In the genomic region with DNA sequence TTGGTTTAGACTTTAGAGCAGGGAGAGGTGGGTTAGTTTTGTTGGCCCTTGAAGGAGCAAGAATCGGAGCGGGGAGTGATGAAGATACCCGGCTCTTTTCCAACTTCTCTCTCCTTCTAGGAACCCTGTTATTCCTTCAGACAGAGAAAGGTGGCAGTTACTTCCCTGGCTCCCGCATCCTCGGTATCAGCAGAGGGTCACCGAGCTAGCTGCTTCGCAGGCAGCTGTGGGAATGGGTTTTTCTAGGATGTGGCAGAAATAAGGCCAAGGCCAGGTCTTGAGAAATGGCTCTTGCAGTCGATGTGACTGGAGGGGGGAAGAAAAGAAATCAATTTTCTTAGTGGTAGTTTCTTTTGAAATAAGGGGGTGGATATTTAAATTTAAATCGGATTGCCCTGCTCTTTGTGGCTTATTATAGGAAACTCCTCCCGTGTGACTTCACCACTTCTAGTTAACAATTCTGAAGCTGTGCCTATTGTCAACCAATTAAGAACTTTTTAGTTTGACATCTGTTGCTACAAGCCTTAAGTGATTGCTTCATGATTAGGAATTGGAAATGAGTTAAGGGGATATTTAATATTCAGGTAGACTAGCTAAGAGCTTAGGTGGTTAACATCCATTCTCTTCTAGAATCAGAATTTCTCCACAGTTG, we compare ENCODE assay signal across 9 cellular contexts. TPM values are rescaled to one million over a fixed set of nuclear protein-coding genes. Genes with fewer than 3 reads are reported as not detected.
A peak's percentile ranks its signal among the peaks of the same experiment; 100 is the strongest.
DNase-seq lines count a peak whose midpoint lies in the region; ATAC-seq and TF ChIP-seq lines count a peak whose summit lies in the region.
"Had no signal": no experiment of that assay in that cellular context is flagged by ENCODE, and none has a peak within 500 bp of the region (broad histone marks: within the 10 kb centered on the region; RNA-seq: fewer than 3 reads in every experiment).

No MANE protein-coding gene starts in this region.

- ATAC-seq in T-cell (replicated peaks in 1 of 4) (no peak), GM18858 (IDR thresholded peaks at IDR 0.05; ENCODE audit: unreplicated experiment) (no peak), GM21786 (IDR thresholded peaks at IDR 0.05; ENCODE audit: unreplicated experiment) (no peak)

- H3K4me1 Mint-ChIP-seq in H9 (peaks cover 14 to 19% of the 10 kb centered on the region in 2 experiments), T-cell (peaks cover 53 to 62% (median 59%) of the 10 kb centered on the region in 3 donors)

- H3K9me3 ChIP-seq in H9 (ENCODE audit: control insufficient read depth, low read depth, low read length): no peaks in the 10 kb centered on the region
- no peaks in the 10 kb centered on the region for H3K9me3 ChIP-seq in skeletal muscle satellite cell (replicated peaks; ENCODE audit: low read length)

- no peak overlapping the region for H3K14ac ChIP-seq in H9 (ENCODE audit: insufficient read depth, low read length)

- H3K79me2 ChIP-seq in H9 (ENCODE audit: insufficient read depth, low read length): no peaks in the 10 kb centered on the region

- no peak overlapping the region for H3K56ac ChIP-seq in H9 (ENCODE audit: insufficient read length, low read depth, low read length)

- peak overlapping the region; percentile 77 to 89 for H3K4me3 Mint-ChIP-seq in H9
- peak overlapping the region; percentile 82 to 90 (median 90) for H3K4me3 Mint-ChIP-seq in T-cell

- no peak overlapping the region for H3K23ac ChIP-seq in H9 (ENCODE audit: insufficient read length, low read depth, low read length)

- H2BK5ac ChIP-seq in H9 (ENCODE audit: insufficient read length, low read length): no peak overlapping the region

- H4K91ac ChIP-seq in H9 (ENCODE audit: insufficient read length, low read depth, low read length): no peak overlapping the region

- H4K20me1 ChIP-seq in H9 (ENCODE audit: control insufficient read depth, insufficient read depth, insufficient read length): no peaks in the 10 kb centered on the region

- no peak overlapping the region for H2AK5ac ChIP-seq in H9 (ENCODE audit: insufficient read length, low read length)

- H2BK120ac ChIP-seq in H9 (ENCODE audit: low read depth, low read length, poor library complexity, severe bottlenecking): no peak overlapping the region

- DNase-seq in H9 (no peak), T-cell (no peak), fibroblast of villous mesenchyme (ENCODE audit: low read depth) (no peak), NCI-H446 treated with DMSO at 0.1 percent for 48 hours (lab: John Stamatoyannopoulos, UW) (no peak), superior temporal gyrus (ENCODE audit: extremely low spot score) (no peak)

- peak overlapping the region; percentile 98 for H3K4me3 ChIP-seq in fibroblast of villous mesenchyme (ENCODE audit: low read depth, low read length)
- peak overlapping the region; percentile 89 for H3K4me3 ChIP-seq in skeletal muscle satellite cell (ENCODE audit: low read length)

- H3K4ac ChIP-seq in H9 (ENCODE audit: low read depth, low read length): no peak overlapping the region

- no peak overlapping the region for H2BK20ac ChIP-seq in H9 (ENCODE audit: low read depth, low read length, poor library complexity, severe bottlenecking)

- H3T11ph ChIP-seq in H9 (ENCODE audit: low read length): no peak overlapping the region

- CTCF ChIA-PET in T-cell (lab: Charles Lee): interaction anchor here in 1 of 2 donors (1.4 kb wide), 1 partner anchor 19 kb away, joined by 10 read pairs; no protein-coding TSS in a partner anchor

- no peaks in the 10 kb centered on the region for H3K9me3 Mint-ChIP-seq in H9
- no peaks in the 10 kb centered on the region for H3K9me3 Mint-ChIP-seq in T-cell

- no peaks in the 10 kb centered on the region for H3K27me3 ChIP-seq in H9 (ENCODE audit: insufficient read depth, low read length)
- no peaks in the 10 kb centered on the region for H3K27me3 ChIP-seq in skeletal muscle satellite cell (ENCODE audit: control insufficient read depth, insufficient read depth, low read length)

- no peak for TF ChIP-seq CTCF in H9 (conservative IDR thresholded peaks at IDR 0.05)
- no peak for TF ChIP-seq CTCF in fibroblast of villous mesenchyme (IDR thresholded peaks at IDR 0.05; ENCODE audit: insufficient read depth, low read depth, low read length)

- WGBS in H9 (ENCODE audit: extremely low coverage, insufficient read length, low lambda C conversion rate): no CpG with 5 or more reads among the region's 10 CpGs

- no peak overlapping the region for H3K9ac ChIP-seq in H9 (ENCODE audit: extremely low read depth, insufficient read length, low read length)
- H3K9ac ChIP-seq in skeletal muscle satellite cell (ENCODE audit: low read depth, low read length): peak overlapping the region; percentile 82

- H3K79me1 ChIP-seq in H9 (ENCODE audit: insufficient read depth, low read depth, low read length, poor library complexity, severe bottlenecking): peaks cover 3% of the 10 kb centered on the region

- no peak overlapping the region for H2BK15ac ChIP-seq in H9 (ENCODE audit: low read depth, low read length)

- H3K4me1 ChIP-seq in H9 (ENCODE audit: insufficient read depth, low read length) (no peaks in the 10 kb centered on the region), skeletal muscle satellite cell (ENCODE audit: control insufficient read depth, insufficient read depth, low read length) (peaks cover 17% of the 10 kb centered on the region)

- H3K27me3 Mint-ChIP-seq in H9 (ENCODE audit: low read depth) (peaks cover 3% of the 10 kb centered on the region; the same call in 1 of the 2 replicates), T-cell (no peaks in the 10 kb centered on the region)

- H3K4me2 ChIP-seq in H9 (ENCODE audit: insufficient read depth, insufficient read length, low read length): peak overlapping the region; percentile 90
- peak overlapping the region; percentile 98 for H3K4me2 ChIP-seq in skeletal muscle satellite cell (ENCODE audit: low read length)

- peaks cover 22% of the 10 kb centered on the region for H3K36me3 ChIP-seq in skeletal muscle satellite cell (ENCODE audit: insufficient read depth, low read length)

- no peak overlapping the region for H2BK12ac ChIP-seq in H9 (ENCODE audit: insufficient read length, low read depth, low read length)

- H2AFZ ChIP-seq in H9 (ENCODE audit: low read length): no peak overlapping the region

- no peak overlapping the region for H4K5ac ChIP-seq in H9 (ENCODE audit: insufficient read length, low read depth, low read length)

- POLR2A ChIA-PET in T-cell (lab: Charles Lee): no interaction called here

- H3K36me3 Mint-ChIP-seq in H9 (ENCODE audit: insufficient read depth in 1 of 3, low read depth in 3 of 3) (peaks cover 2 to 12% (median 11%) of the 10 kb centered on the region in 3 experiments; a peak in 6 of 7 replicates), T-cell (peaks cover 23% of the 10 kb centered on the region)

- H3K27ac ChIP-seq in H9 (ENCODE audit: insufficient read length, low read depth, low read length): no peak overlapping the region

- peaks cover 13% of the 10 kb centered on the region for H3K23me2 ChIP-seq in H9 (ENCODE audit: insufficient read length, low read depth, low read length, poor library complexity, severe bottlenecking)

- H3K18ac ChIP-seq in H9 (ENCODE audit: insufficient read length, low read depth, low read length): no peak overlapping the region

- H4K8ac ChIP-seq in H9 (replicated peaks; ENCODE audit: insufficient read length, low read depth, low read length): no peak overlapping the region

- H3K27ac Mint-ChIP-seq in H9 (no peak overlapping the region; a peak in 1 of 7 replicates), T-cell (peak overlapping the region; percentile 82 to 86)

RNA-seq across cellular contexts. Expression of gene SAP30L, which starts 1.4 kb away (rescaled TPM):
- total RNA-seq in H9 (2021) (24.8 and 25.0 TPM in 2 replicates), T-cell (10 to 100 TPM; 32.5 to 48.4 (median 38.1) TPM), fibroblast of villous mesenchyme (14.8 and 20.7 TPM in 2 replicates)
- 4.6 and 8.5 TPM in 2 replicates for total RNA-seq in skeletal muscle satellite cell (2012; rRNA removed)

RNA-seq across cellular contexts. Expression of gene HAND1, which starts 30.8 kb away (rescaled TPM):
- total RNA-seq in H9 (2021) (not detected in 2 replicates), T-cell (not detected), fibroblast of villous mesenchyme (not detected in 2 replicates)
- under 0.01 TPM in 1 of 2 replicates, not detected in the other for total RNA-seq in skeletal muscle satellite cell (2012; rRNA removed)
- total RNA-seq: pulmonary artery endothelial cell had no signal

Comparison
In these comparisons a context has a peak if more than half of its experiments do, and no peak if none do; other contexts are left out.
1. H3K27ac Mint-ChIP-seq: peak in T-cell (2 of 2); none in H9 (0 of 3).